Comparison of ENCODE assay signal across 16 cellular contexts in the genomic region with DNA sequence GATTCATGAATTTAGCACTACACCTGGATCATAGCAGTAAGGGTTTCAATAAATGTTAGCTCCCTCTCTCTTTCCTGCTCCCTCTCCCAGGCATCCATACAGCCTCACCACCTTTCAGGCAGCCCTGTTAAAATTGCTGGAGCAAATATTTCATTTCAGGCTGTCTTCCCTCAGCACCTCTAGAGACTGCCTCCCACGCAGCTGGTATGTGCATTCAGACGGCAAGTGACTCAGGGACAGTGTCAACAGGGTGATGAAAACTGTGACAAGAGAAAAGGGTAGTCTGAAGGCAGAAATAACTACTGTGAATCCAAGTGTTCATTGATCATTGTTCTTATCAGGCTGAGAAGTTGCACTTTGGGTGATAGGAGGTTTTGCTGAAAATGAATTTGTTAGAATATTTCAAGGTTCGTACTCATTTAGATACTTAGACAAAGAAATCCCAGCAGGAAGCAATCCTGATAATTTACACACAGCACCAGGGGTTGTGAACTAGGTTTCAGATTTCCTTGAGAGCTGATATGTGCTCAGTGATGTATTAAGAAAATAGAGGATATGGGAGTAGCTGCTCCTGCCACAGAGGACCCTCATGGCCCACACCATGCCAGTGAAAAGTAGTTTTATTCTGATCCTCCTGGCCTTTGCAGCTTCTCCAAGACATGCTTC.
"Had no signal": no experiment of that assay in that cellular context is flagged by ENCODE, and none has a peak within 500 bp of the region (broad histone marks: within the 10 kb centered on the region; RNA-seq: fewer than 3 reads in every experiment).

No MANE protein-coding gene starts in this region.

- H3K4me1 Mint-ChIP-seq: activated naive CD8-positive, alpha-beta T cell treated with anti-CD3 and anti-CD28 coated beads, Interleukin-2, amount 10 ng/mL, durations not matched to agents 7 days and 5 days; immature natural killer cell had no signal

- H3K4me2 ChIP-seq: neural progenitor cell had no signal

- H3K4me3 Mint-ChIP-seq: activated naive CD8-positive, alpha-beta T cell treated with anti-CD3 and anti-CD28 coated beads, Interleukin-2, amount 10 ng/mL, durations not matched to agents 7 days and 5 days; immature natural killer cell; neural progenitor cell had no signal

- H3K4me1 ChIP-seq: neural progenitor cell, stomach, upper lobe of right lung had no signal

- H3K27me3 ChIP-seq: brain microvascular endothelial cell, neural progenitor cell, ovary, stomach, upper lobe of right lung had no signal

- H3K4me3 ChIP-seq: neural progenitor cell, ovary, stomach, thoracic aorta, upper lobe of right lung had no signal

- H3K9ac ChIP-seq: neural progenitor cell had no signal

- H3K27ac Mint-ChIP-seq: activated naive CD8-positive, alpha-beta T cell treated with anti-CD3 and anti-CD28 coated beads, Interleukin-2, amount 10 ng/mL, durations not matched to agents 7 days and 5 days; immature natural killer cell; neural progenitor cell had no signal

- H3K36me3 Mint-ChIP-seq: activated naive CD8-positive, alpha-beta T cell treated with anti-CD3 and anti-CD28 coated beads, Interleukin-2, amount 10 ng/mL, durations not matched to agents 7 days and 5 days; immature natural killer cell; neural progenitor cell had no signal

- H3K36me3 ChIP-seq: brain microvascular endothelial cell, neural progenitor cell, ovary, stomach, thoracic aorta, upper lobe of right lung had no signal

- H3K9me3 Mint-ChIP-seq: activated naive CD8-positive, alpha-beta T cell treated with anti-CD3 and anti-CD28 coated beads, Interleukin-2, amount 10 ng/mL, durations not matched to agents 7 days and 5 days; neural progenitor cell had no signal

- H3K27ac ChIP-seq: brain microvascular endothelial cell, neural progenitor cell, ovary, stomach, thoracic aorta, upper lobe of right lung had no signal

- H3K9me3 ChIP-seq: ovary, thoracic aorta, upper lobe of right lung had no signal

- ATAC-seq: activated CD4-positive, CD25-positive, alpha-beta regulatory T cell treated with anti-CD3 and anti-CD28 coated beads, Interleukin-2, amount 50 U/mL, for 24 hours; left cardiac atrium; upper lobe of right lung had no signal

- DNase-seq: activated naive CD4-positive, alpha-beta T cell; activated naive CD8-positive, alpha-beta T cell treated with anti-CD3 and anti-CD28 coated beads, Interleukin-2, amount 10 ng/mL, durations not matched to agents 7 days and 5 days; brain microvascular endothelial cell; cerebellar nuclear complex; effector CD8-positive, alpha-beta T cell; foreskin fibroblast; glutamatergic neuron; immature natural killer cell; left cardiac atrium; ovary; stimulated activated CD4-positive, alpha-beta T cell treated with anti-CD3 and anti-CD28 coated beads, Interleukin-1b, Interleukin-23, amount 100 ng/mL, for 48 hours; stomach; upper lobe of right lung had no signal

- H3K27me3 Mint-ChIP-seq: activated naive CD8-positive, alpha-beta T cell treated with anti-CD3 and anti-CD28 coated beads, Interleukin-2, amount 10 ng/mL, durations not matched to agents 7 days and 5 days had no signal

- H2AFZ ChIP-seq: neural progenitor cell had no signal
